ENCODE assay signal across 17 cellular contexts in the genomic region with DNA sequence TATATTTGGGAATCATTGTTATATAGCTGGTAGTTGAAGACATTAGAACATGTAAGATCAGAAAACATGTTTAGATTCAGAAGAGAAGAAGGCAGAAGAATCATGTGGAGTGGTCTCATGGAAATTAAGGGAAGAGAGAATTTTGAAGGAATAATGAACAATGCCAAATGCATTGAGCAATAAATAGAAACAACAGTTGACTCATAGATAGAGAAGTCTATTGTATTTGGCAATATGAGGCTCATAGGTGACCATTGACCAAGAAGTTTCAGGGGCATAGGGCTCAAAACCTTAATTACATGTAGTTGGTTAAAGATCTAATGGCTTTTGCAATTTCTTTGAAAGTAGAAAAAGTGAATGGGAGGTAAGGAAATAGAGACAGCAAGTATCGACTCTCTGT.
DNase-seq lines count a peak whose midpoint lies in the region; ATAC-seq, FAIRE-seq and TF ChIP-seq lines count a peak whose summit lies in the region.
"Had no signal": no experiment of that assay in that cellular context is flagged by ENCODE, and none has a peak within 500 bp of the region (broad histone marks: within the 10 kb centered on the region; RNA-seq: fewer than 3 reads in every experiment).

No MANE protein-coding gene starts in this region.

- CTCF ChIA-PET in MCF 10A (lab: Yijun Ruan, JAX), result no interaction called here

- POLR2A ChIA-PET in MCF 10A (lab: Yijun Ruan, JAX), result no interaction called here

- DNase-seq in MCF 10A (ENCODE audit: unreplicated experiment), result peak; percentile 49
- no peak for DNase-seq in breast epithelium (ENCODE audit: low spot score in 2 of 2)
- peak; percentile 29 for DNase-seq in bronchial epithelial cell (ENCODE audit: low read depth)
- DNase-seq in fibroblast of mammary gland (ENCODE audit: low read depth), result peak; percentile 61
- peak; percentile 71 for DNase-seq in renal cortical epithelial cell (ENCODE audit: low read depth)
- DNase-seq in psoas muscle, result no peak
- no peak for DNase-seq in SIG-M5 treated with dmso at 0.1 percent for 504 hours (lab: John Stamatoyannopoulos, UW; ENCODE audit: unreplicated experiment)
- DNase-seq in cortex of kidney (lab: John Stamatoyannopoulos, UW), result no peak
- DNase-seq: DND-41, GDM1, KBM-7, NCI-H1417 treated with DMSO at 0.1 percent for 48 hours, NCI-H2029 had no signal

- H3K36me3 Mint-ChIP-seq in MCF 10A (ENCODE audit: insufficient read depth, unreplicated experiment), result peaks cover 4% of the 10 kb centered on the region

- no peaks in the 10 kb centered on the region for H3K9me3 Mint-ChIP-seq in MCF 10A (ENCODE audit: unreplicated experiment)

- no peaks in the 10 kb centered on the region for H3K27me3 Mint-ChIP-seq in MCF 10A (ENCODE audit: insufficient read depth, unreplicated experiment)
- H3K27me3 Mint-ChIP-seq: B cell had no signal

- WGBS in psoas muscle, 3 donors, result 94 to 96% (median 96%) methylated on average over 1 of the region's 1 CpG

- no peak overlapping the region for H3K27ac Mint-ChIP-seq in MCF 10A (ENCODE audit: low read depth, unreplicated experiment)
- H3K27ac Mint-ChIP-seq: B cell had no signal

- no TSS peak for BruUV-seq in MCF 10A (replicated peaks; lab: Mats Ljungman, UMichigan)

- H3K9me3 ChIP-seq in breast epithelium, result no peaks in the 10 kb centered on the region
- no peaks in the 10 kb centered on the region for H3K9me3 ChIP-seq in psoas muscle

- FAIRE-seq in bronchial epithelial cell (lab: Jason Lieb, UNC), result no peak
- FAIRE-seq: RCC 7860 had no signal

- H3K27ac ChIP-seq in breast epithelium, result no peak overlapping the region
- no peak overlapping the region for H3K27ac ChIP-seq in psoas muscle
- H3K27ac ChIP-seq: 22Rv1 had no signal

- H3K4me3 ChIP-seq in breast epithelium (no peak overlapping the region), bronchial epithelial cell (ENCODE audit: low read depth, low read length) (no peak overlapping the region), fibroblast of mammary gland (ENCODE audit: control insufficient read depth, low read depth, low read length) (no peak overlapping the region), psoas muscle (no peak overlapping the region)

- peaks cover 10% of the 10 kb centered on the region for H3K4me1 Mint-ChIP-seq in MCF 10A (ENCODE audit: insufficient read depth, unreplicated experiment)
- H3K4me1 Mint-ChIP-seq: B cell had no signal

- no peaks in the 10 kb centered on the region for H3K4me1 ChIP-seq in breast epithelium
- H3K4me1 ChIP-seq in psoas muscle, result no peaks in the 10 kb centered on the region

- TF ChIP-seq POLR2A in breast epithelium (IDR thresholded peaks at IDR 0.05), result no peak

- no peak for ATAC-seq in psoas muscle
- ATAC-seq: Right ventricle myocardium inferior had no signal

- H3K27me3 ChIP-seq in breast epithelium (no peaks in the 10 kb centered on the region), bronchial epithelial cell (ENCODE audit: control insufficient read depth, insufficient read depth, low read length) (peaks cover 2% of the 10 kb centered on the region), psoas muscle (ENCODE audit: insufficient read depth in 3 of 3, low read length in 2 of 3) (no peaks in the 10 kb centered on the region)

- H3K4me3 Mint-ChIP-seq in MCF 10A (ENCODE audit: unreplicated experiment), result no peak overlapping the region
- H3K4me3 Mint-ChIP-seq: B cell had no signal

- TF ChIP-seq CTCF in MCF 10A (IDR thresholded peaks at IDR 0.05; ENCODE audit: unreplicated experiment) (no peak), breast epithelium (IDR thresholded peaks at IDR 0.05) (no peak), bronchial epithelial cell (IDR thresholded peaks at IDR 0.05; ENCODE audit: insufficient read depth, low read length, severe bottlenecking) (no peak), fibroblast of mammary gland (conservative IDR thresholded peaks at IDR 0.05; ENCODE audit: control insufficient read depth, insufficient read depth, low read depth, low read length) (no peak), psoas muscle (IDR thresholded peaks at IDR 0.05) (no peak)

- H3K36me3 ChIP-seq in breast epithelium (no peaks in the 10 kb centered on the region), bronchial epithelial cell (ENCODE audit: control insufficient read depth, insufficient read depth, low read length) (no peaks in the 10 kb centered on the region), psoas muscle (ENCODE audit: insufficient read depth in 1 of 2, low read depth in 1 of 2) (no peaks in the 10 kb centered on the region)

- intact Hi-C loops in MCF 10A (cut with micrococcal nuclease) (no loop called here), breast epithelium (cut with DNase I; ENCODE audit: low total_unique reads) (no loop called here), psoas muscle (cut with DNase I) (no loop called here)

Comparison
In these comparisons a context has a peak if more than half of its experiments do, and no peak if none do; other contexts are left out.
1. DNase-seq: peak in MCF 10A (single experiment), bronchial epithelial cell (single experiment), fibroblast of mammary gland (single experiment) and renal cortical epithelial cell (single experiment); none in breast epithelium (0 of 2), psoas muscle (0 of 2), SIG-M5 treated with dmso at 0.1 percent for 504 hours (single experiment) and cortex of kidney (single experiment).